1 cellular context compared by ENCODE assay signal in the genomic region with DNA sequence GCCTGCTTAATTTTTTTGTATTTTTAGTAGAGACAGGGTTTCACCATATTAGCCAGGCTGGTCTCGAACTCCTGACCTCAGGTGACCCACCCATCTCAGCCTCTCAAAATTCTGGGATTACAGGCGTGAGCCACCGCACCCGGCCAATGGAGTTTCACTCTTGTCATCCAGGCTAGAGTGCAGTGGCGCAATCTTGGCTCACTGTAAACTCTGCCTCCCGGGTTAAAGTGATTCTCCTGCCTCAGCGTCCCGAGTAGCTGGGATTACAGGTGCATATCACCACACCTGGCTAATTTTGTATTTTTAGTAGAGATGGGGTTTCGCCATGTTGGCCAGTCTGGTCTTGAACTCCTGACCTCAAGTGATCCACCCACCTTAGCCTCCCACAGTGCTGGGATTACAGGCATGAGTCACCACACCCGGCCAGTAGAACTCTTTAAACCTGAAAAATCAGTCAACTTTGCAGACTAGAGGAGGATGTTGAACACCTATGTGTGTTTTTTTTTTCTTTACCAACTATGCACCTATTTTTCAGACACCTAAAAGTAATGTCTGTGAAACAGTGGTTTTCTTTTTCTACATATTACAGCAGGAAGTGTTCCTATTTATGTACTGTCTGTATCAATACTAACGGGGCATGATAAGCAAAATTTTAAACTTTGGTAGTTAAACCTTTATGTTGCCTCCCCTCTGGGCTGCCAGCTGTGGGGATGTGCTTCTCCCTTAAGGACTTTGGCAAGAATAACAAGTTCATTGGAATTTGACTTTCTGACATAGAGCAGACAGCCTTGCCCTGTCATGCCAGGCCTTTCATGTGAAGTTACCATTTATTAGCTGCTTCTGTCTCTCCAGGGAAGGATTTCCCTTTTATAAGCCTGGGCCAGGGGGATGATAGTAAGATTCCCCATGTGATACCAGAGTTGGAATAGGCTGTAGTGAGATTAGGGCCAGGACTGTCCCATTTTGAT.
TF ChIP-seq lines count a peak whose summit lies in the region.

No MANE protein-coding gene starts in this region.

TF ChIP-seq in endothelial cell of umbilical vein, 7 proteins besides CTCF, POLR2A, EP300 and RAD21:
- TF ChIP-seq FOS (IDR thresholded peaks at IDR 0.05; ENCODE audit: borderline replicate concordance, insufficient read depth, low read length) (peak; percentile 7), GATA2 (IDR thresholded peaks at IDR 0.05; ENCODE audit: insufficient read depth, insufficient read length, low read depth, low read length) (no peak)
